In genomic region chr3:16444344-16444743, GRCh38 we compare ENCODE assay signal across 1 cellular context.
TF ChIP-seq lines count a peak whose summit lies in the region.

No MANE protein-coding gene starts in this region.

TF ChIP-seq in HepG2, 621 proteins besides CTCF, POLR2A, EP300 and RAD21 (continued from another document):
- TF ChIP-seq ZBTB33 (CRISPR knock-in tag; IDR thresholded peaks at IDR 0.05), result no peak
- TF ChIP-seq TFDP2 (CRISPR knock-in tag; IDR thresholded peaks at IDR 0.05), result no peak
TF ChIP-seq in HepG2: peak in this region for 0.
